ENCODE assay signal across 9 cellular contexts in genomic region chr14:22561661-22562579, GRCh38. TPM values are rescaled to one million over a fixed set of nuclear protein-coding genes. Genes with fewer than 3 reads are reported as not detected.
A peak's percentile ranks its signal among the peaks of the same experiment; 100 is the strongest.
DNase-seq lines count a peak whose midpoint lies in the region; ATAC-seq and TF ChIP-seq lines count a peak whose summit lies in the region.
"Had no signal": no experiment of that assay in that cellular context is flagged by ENCODE, and none has a peak within 500 bp of the region (broad histone marks: within the 10 kb centered on the region; RNA-seq: fewer than 3 reads in every experiment).

No MANE protein-coding gene starts in this region.

- WGBS in esophagus squamous epithelium, 2 donors: 53 to 55% methylated on average over 11 of the region's 11 CpGs
- WGBS in thymus: 32% methylated on average over 11 of the region's 11 CpGs

- H3K4me3 ChIP-seq in esophagus squamous epithelium (no peak overlapping the region), thymus (ENCODE audit: low read length) (peak overlapping the region; percentile 23)
- H3K4me3 ChIP-seq: A549 had no signal

- DNase-seq in NK-92 treated with Interleukin-12 subunit alpha and Interleukin-12 subunit beta, amount 100 ng/mL, for 24 hours (lab: John Stamatoyannopoulos, UW): peak; percentile 90
- no peak for DNase-seq in NK-92 (lab: John Stamatoyannopoulos, UW; ENCODE audit: unreplicated experiment)
- peak; percentile 65 to 77 for DNase-seq in activated CD4-positive, alpha-beta T cell treated with anti-CD3 and anti-CD28 coated beads, Interleukin-2, amount 50 U/mL, for 48 hours
- no peak for DNase-seq in esophagus squamous epithelium (lab: John Stamatoyannopoulos, UW)
- no peak for DNase-seq in ureter (ENCODE audit: low spot score)
- no peak for DNase-seq in NCI-H2081 (lab: John Stamatoyannopoulos, UW)

- H3K9me3 ChIP-seq in esophagus squamous epithelium: no peaks in the 10 kb centered on the region
- H3K9me3 ChIP-seq in thymus (ENCODE audit: control insufficient read depth): no peaks in the 10 kb centered on the region
- H3K9me3 ChIP-seq: A549 had no signal

- peak in 1 of 4 donors; percentile 19 for TF ChIP-seq POLR2A in esophagus squamous epithelium (IDR thresholded peaks at IDR 0.05)

- H3K36me3 ChIP-seq in esophagus squamous epithelium (peaks cover 0 to 13% (median 0%) of the 10 kb centered on the region in 3 donors), thymus (ENCODE audit: control insufficient read depth, insufficient read depth) (peaks cover 4% of the 10 kb centered on the region)

- intact Hi-C loops in esophagus squamous epithelium (cut with DNase I): no loop called here

- no peak for TF ChIP-seq CTCF in esophagus squamous epithelium (IDR thresholded peaks at IDR 0.05)

- ATAC-seq in HG03108 (IDR thresholded peaks at IDR 0.05; ENCODE audit: unreplicated experiment): no peak
- ATAC-seq: A549 had no signal

- H3K27me3 ChIP-seq in esophagus squamous epithelium: no peaks in the 10 kb centered on the region
- no peaks in the 10 kb centered on the region for H3K27me3 ChIP-seq in thymus (ENCODE audit: control insufficient read depth, insufficient read depth)

- H3K27ac ChIP-seq in esophagus squamous epithelium (peak overlapping the region; percentile 62 to 77 (median 70)), thymus (ENCODE audit: low read depth) (peak overlapping the region; percentile 84)
- H3K27ac ChIP-seq: A549 had no signal

- peaks cover 49 to 100% (median 84%) of the 10 kb centered on the region in 3 donors for H3K4me1 ChIP-seq in esophagus squamous epithelium
- peaks cover 85% of the 10 kb centered on the region for H3K4me1 ChIP-seq in thymus (ENCODE audit: control insufficient read depth, insufficient read depth, low read length)

RNA-seq across cellular contexts. Expression of gene DAD1, which starts 27.1 kb away (rescaled TPM):
- total RNA-seq in esophagus squamous epithelium (100 to 1,000 TPM; 174 to 280 (median 225) TPM), ureter (172 TPM)
- polyA plus RNA-seq in thymus: 237 TPM

RNA-seq across cellular contexts. Expression of gene ABHD4, which starts 36.2 kb away (rescaled TPM):
- 10 to 100 TPM; 22.9 to 45.4 (median 30.1) TPM for total RNA-seq in esophagus squamous epithelium
- polyA plus RNA-seq in thymus: 9.3 TPM
- total RNA-seq in ureter: 33.7 TPM

Comparison
In these comparisons a context has a peak if more than half of its experiments do, and no peak if none do; other contexts are left out.
1. DNase-seq: peak in NK-92 treated with Interleukin-12 subunit alpha and Interleukin-12 subunit beta, amount 100 ng/mL, for 24 hours (single experiment) and activated CD4-positive, alpha-beta T cell treated with anti-CD3 and anti-CD28 coated beads, Interleukin-2, amount 50 U/mL, for 48 hours (2 of 2); none in NK-92 (single experiment), esophagus squamous epithelium (single experiment), ureter (single experiment) and NCI-H2081 (0 of 2).